In genomic region chr5:111699976-111700375, GRCh38 we compare ENCODE assay signal across 18 cellular contexts. TPM values are rescaled to one million over a fixed set of nuclear protein-coding genes. Genes with fewer than 3 reads are reported as not detected.
A peak's percentile ranks its signal among the peaks of the same experiment; 100 is the strongest.
DNase-seq lines count a peak whose midpoint lies in the region; ATAC-seq and TF ChIP-seq lines count a peak whose summit lies in the region.
"Had no signal": no experiment of that assay in that cellular context is flagged by ENCODE, and none has a peak within 500 bp of the region (broad histone marks: within the 10 kb centered on the region; RNA-seq: fewer than 3 reads in every experiment).

No MANE protein-coding gene starts in this region.

- H3K4me3 ChIP-seq in HEK293 (ENCODE audit: low read depth, low read length): no peak overlapping the region
- no peak overlapping the region for H3K4me3 ChIP-seq in epithelial cell of esophagus (ENCODE audit: low read length)
- H3K4me3 ChIP-seq in heart left ventricle: no peak overlapping the region
- H3K4me3 ChIP-seq: cardiac muscle cell, GM23248, neural progenitor cell had no signal

- H3K27me3 ChIP-seq in heart left ventricle: no peaks in the 10 kb centered on the region
- H3K27me3 ChIP-seq: cardiac muscle cell, neural progenitor cell had no signal

- no peaks in the 10 kb centered on the region for H3K9me3 ChIP-seq in HEK293 (ENCODE audit: control insufficient read depth, insufficient read depth, low read depth, low read length)
- no peaks in the 10 kb centered on the region for H3K9me3 ChIP-seq in heart left ventricle

- H3K4me1 ChIP-seq in HEK293 (ENCODE audit: control insufficient read depth, insufficient read depth, low read length) (no peaks in the 10 kb centered on the region), heart left ventricle (peaks cover 0 to 12% (median 6%) of the 10 kb centered on the region in 12 donors)
- H3K4me1 ChIP-seq: neural progenitor cell had no signal

- DNase-seq in COLO668 (lab: John Stamatoyannopoulos, UW; ENCODE audit: unreplicated experiment) (peak; percentile 2), NCI-H748 treated with DMSO at 0.1 percent for 48 hours (lab: John Stamatoyannopoulos, UW) (peak; percentile 11), epithelial cell of esophagus (ENCODE audit: low read depth) (peak; percentile 47), NCI-H2107 treated with DMSO at 0.1 percent for 48 hours (lab: John Stamatoyannopoulos, UW; ENCODE audit: unreplicated experiment) (no peak), Ammon's horn (ENCODE audit: low spot score) (no peak), heart left ventricle (no peak)
- DNase-seq: activated naive CD4-positive, alpha-beta T cell treated with anti-CD3 and anti-CD28 coated beads, Interleukin-2, amount 10 ng/mL, durations not matched to agents 7 days and 5 days; endodermal cell; GM23248; right cardiac atrium; stimulated activated CD4-positive, alpha-beta T cell treated with anti-CD3 and anti-CD28 coated beads, Interleukin-1b, Interleukin-23, amount 100 ng/mL, for 48 hours; T-cell had no signal

- H3K36me3 ChIP-seq in HEK293 (ENCODE audit: control insufficient read depth in 2 of 2, insufficient read depth in 1 of 2, low read length in 2 of 2): no peaks in the 10 kb centered on the region
- H3K36me3 ChIP-seq in heart left ventricle: no peaks in the 10 kb centered on the region
- H3K36me3 ChIP-seq: cardiac muscle cell, neural progenitor cell had no signal

- ATAC-seq in HG03439 (IDR thresholded peaks at IDR 0.05; ENCODE audit: unreplicated experiment) (no peak), heart left ventricle (no peak)
- ATAC-seq: Panc1, right cardiac atrium, T-cell, WTC11 had no signal

- TF ChIP-seq CTCF in HEK293 (tag by site-specific recombination; IDR thresholded peaks at IDR 0.05) (no peak), epithelial cell of esophagus (IDR thresholded peaks at IDR 0.05; ENCODE audit: insufficient read depth, low read depth, low read length, missing control alignments) (no peak), heart left ventricle (IDR thresholded peaks at IDR 0.05) (no peak)

- CTCF ChIA-PET in HEK293 (lab: Yijun Ruan, JAX): no interaction called here

- POLR2A ChIA-PET in HEK293 (lab: Yijun Ruan, JAX): no interaction called here

- 80 to 82% (median 82%) methylated on average over 6 of the region's 6 CpGs for WGBS in heart left ventricle, 4 donors

- no peak overlapping the region for H3K27ac ChIP-seq in HEK293 (ENCODE audit: extremely low read depth, low read depth, low read length)
- no peak overlapping the region for H3K27ac ChIP-seq in heart left ventricle
- H3K27ac ChIP-seq: cardiac muscle cell, GM23248, neural progenitor cell had no signal

- no peak for TF ChIP-seq POLR2A in heart left ventricle (IDR thresholded peaks at IDR 0.05)

- intact Hi-C loops in heart left ventricle (cut with DNase I): no loop called here

TF ChIP-seq in HEK293, 187 proteins besides CTCF, POLR2A, EP300 and RAD21:
- TF ChIP-seq ZNF560 (tag by site-specific recombination; IDR thresholded peaks at IDR 0.05; ENCODE audit: borderline replicate concordance): no peak
- TF ChIP-seq, protein P1, sequence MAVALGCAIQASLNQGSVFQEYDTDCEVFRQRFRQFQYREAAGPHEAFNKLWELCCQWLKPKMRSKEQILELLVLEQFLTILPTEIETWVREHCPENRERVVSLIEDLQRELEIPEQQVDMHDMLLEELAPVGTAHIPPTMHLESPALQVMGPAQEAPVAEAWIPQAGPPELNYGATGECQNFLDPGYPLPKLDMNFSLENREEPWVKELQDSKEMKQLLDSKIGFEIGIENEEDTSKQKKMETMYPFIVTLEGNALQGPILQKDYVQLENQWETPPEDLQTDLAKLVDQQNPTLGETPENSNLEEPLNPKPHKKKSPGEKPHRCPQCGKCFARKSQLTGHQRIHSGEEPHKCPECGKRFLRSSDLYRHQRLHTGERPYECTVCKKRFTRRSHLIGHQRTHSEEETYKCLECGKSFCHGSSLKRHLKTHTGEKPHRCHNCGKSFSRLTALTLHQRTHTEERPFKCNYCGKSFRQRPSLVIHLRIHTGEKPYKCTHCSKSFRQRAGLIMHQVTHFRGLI (tag by site-specific recombination; IDR thresholded peaks at IDR 0.05): peak; percentile 79; the same call in 1 of the 2 replicates

RNA-seq across cellular contexts. Expression of gene NREP, which starts 57.0 kb away (rescaled TPM):
- 10 to 100 TPM in 8 of 9 donors, 1 to 10 TPM in 1; 8.1 to 71.8 (median 43.3) TPM for total RNA-seq in heart left ventricle
- polyA plus RNA-seq in heart left ventricle: 10 to 100 TPM; 20.0 to 25.8 TPM

Comparison
In these comparisons a context has a peak if more than half of its experiments do, and no peak if none do; other contexts are left out.
1. DNase-seq: peak in COLO668 (single experiment), NCI-H748 treated with DMSO at 0.1 percent for 48 hours (single experiment) and epithelial cell of esophagus (single experiment); none in NCI-H2107 treated with DMSO at 0.1 percent for 48 hours (single experiment), Ammon's horn (single experiment) and heart left ventricle (0 of 5).